Comparison of ENCODE assay signal across 1 cellular context in the genomic region with DNA sequence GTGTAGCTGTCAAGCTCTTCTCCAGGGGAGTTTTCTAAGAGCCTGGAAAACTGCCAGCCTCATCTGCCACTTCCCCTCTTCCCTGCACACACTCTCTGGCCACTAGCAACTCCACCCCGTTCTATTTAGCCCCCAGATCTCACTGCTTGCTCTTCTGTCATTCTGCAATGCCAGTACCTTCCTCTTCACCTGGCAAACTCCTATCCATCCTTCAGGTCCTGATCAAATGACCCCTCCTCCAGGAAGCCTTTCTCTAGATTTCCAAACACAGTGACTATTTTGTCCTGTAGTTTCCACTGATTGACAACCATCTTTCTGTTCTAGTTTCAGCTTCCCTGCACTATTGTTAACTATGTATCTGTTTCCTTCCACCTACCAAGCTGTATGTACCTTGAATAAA.
TF ChIP-seq lines count a peak whose summit lies in the region.

No MANE protein-coding gene starts in this region.

TF ChIP-seq in HepG2, 621 proteins besides CTCF, POLR2A, EP300 and RAD21 (continued from another document):
- TF ChIP-seq, protein P1, sequence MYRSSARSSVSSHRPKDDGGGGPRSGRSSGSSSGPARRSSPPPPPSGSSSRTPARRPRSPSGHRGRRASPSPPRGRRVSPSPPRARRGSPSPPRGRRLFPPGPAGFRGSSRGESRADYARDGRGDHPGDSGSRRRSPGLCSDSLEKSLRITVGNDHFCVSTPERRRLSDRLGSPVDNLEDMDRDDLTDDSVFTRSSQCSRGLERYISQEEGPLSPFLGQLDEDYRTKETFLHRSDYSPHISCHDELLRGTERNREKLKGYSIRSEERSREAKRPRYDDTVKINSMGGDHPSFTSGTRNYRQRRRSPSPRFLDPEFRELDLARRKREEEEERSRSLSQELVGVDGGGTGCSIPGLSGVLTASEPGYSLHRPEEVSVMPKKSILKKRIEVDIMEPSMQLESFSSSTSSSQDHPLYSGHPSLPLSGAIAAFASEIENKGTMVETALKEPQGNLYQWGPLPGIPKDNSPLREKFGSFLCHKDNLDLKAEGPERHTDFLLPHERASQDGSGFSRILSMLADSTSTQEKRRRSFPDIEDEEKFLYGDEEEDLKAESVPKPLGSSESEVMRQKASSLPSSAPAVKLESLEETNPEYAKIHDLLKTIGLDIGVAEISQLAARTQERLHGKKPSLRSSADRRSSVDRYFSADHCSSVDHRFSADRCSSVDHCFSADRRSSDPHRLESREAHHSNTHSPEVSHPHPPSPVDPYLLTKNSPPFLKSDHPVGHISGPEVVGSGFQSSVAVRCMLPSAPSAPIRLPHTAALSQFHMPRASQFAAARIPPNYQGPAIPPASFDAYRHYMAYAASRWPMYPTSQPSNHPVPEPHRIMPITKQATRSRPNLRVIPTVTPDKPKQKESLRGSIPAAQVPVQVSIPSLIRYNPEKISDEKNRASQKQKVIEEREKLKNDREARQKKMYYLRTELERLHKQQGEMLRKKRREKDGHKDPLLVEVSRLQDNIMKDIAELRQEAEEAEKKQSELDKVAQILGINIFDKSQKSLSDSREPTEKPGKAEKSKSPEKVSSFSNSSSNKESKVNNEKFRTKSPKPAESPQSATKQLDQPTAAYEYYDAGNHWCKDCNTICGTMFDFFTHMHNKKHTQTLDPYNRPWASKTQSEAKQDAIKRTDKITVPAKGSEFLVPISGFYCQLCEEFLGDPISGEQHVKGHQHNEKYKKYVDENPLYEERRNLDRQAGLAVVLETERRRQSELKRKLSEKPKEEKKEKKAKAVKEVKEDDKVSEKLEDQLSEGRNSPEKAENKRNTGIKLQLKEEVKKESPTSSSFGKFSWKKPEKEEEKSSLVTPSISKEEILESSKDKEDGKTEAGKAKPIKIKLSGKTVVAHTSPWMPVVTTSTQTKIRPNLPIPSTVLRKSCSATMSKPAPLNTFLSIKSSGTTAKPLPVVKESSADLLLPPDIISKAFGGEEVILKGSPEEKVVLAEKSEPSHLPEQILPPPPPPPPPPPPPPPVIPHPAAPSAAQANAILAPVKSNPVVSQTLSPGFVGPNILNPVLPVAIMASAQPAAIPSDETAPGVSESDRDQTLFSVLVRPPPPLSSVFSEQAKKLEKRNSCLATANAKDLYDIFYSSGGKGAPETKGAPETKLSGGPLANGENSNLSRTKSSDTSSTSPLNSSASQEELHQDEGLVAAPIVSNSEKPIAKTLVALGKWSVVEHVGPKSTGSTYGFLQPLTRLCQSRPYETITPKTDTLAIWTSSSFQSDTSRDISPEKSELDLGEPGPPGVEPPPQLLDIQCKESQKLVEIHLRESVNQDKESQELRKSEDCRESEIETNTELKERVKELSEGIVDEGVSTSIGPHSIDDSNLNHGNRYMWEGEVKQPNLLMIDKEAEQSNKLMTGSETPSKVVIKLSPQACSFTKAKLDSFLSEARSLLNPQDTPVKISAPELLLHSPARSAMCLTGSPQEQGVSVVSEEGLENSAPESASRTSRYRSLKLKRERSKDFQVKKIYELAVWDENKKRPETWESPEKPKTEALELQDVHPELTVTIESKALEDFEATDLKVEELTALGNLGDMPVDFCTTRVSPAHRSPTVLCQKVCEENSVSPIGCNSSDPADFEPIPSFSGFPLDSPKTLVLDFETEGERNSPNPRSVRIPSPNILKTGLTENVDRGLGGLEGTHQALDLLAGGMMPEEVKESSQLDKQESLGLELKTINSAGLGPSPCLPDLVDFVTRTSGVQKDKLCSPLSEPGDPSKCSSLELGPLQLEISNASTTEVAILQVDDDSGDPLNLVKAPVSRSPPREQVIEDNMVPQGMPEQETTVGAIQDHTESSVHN (CRISPR knock-in tag; IDR thresholded peaks at IDR 0.05): no peak
- TF ChIP-seq HMG20B (CRISPR knock-in tag; conservative IDR thresholded peaks at IDR 0.05) (no peak), CEBPB (IDR thresholded peaks at IDR 0.05; ENCODE audit: borderline replicate concordance, low read depth, low read length) (no peak), MED13 (CRISPR knock-in tag; IDR thresholded peaks at IDR 0.05) (no peak), TSC22D2 (CRISPR knock-in tag; IDR thresholded peaks at IDR 0.05; ENCODE audit: borderline replicate concordance) (no peak), ZNF138 (CRISPR knock-in tag; IDR thresholded peaks at IDR 0.05; ENCODE audit: low read depth) (no peak), FOXK1 (CRISPR knock-in tag; IDR thresholded peaks at IDR 0.05; ENCODE audit: borderline replicate concordance, low read depth) (no peak), ARID2 (CRISPR knock-in tag; IDR thresholded peaks at IDR 0.05; ENCODE audit: borderline replicate concordance) (no peak), AHR (CRISPR knock-in tag; IDR thresholded peaks at IDR 0.05) (no peak), ZNF724P (CRISPR knock-in tag; IDR thresholded peaks at IDR 0.05; ENCODE audit: borderline replicate concordance) (no peak)
- TF ChIP-seq, protein P2, sequence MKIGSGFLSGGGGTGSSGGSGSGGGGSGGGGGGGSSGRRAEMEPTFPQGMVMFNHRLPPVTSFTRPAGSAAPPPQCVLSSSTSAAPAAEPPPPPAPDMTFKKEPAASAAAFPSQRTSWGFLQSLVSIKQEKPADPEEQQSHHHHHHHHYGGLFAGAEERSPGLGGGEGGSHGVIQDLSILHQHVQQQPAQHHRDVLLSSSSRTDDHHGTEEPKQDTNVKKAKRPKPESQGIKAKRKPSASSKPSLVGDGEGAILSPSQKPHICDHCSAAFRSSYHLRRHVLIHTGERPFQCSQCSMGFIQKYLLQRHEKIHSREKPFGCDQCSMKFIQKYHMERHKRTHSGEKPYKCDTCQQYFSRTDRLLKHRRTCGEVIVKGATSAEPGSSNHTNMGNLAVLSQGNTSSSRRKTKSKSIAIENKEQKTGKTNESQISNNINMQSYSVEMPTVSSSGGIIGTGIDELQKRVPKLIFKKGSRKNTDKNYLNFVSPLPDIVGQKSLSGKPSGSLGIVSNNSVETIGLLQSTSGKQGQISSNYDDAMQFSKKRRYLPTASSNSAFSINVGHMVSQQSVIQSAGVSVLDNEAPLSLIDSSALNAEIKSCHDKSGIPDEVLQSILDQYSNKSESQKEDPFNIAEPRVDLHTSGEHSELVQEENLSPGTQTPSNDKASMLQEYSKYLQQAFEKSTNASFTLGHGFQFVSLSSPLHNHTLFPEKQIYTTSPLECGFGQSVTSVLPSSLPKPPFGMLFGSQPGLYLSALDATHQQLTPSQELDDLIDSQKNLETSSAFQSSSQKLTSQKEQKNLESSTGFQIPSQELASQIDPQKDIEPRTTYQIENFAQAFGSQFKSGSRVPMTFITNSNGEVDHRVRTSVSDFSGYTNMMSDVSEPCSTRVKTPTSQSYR (CRISPR knock-in tag; IDR thresholded peaks at IDR 0.05; ENCODE audit: borderline replicate concordance): no peak
- TF ChIP-seq, protein P3, sequence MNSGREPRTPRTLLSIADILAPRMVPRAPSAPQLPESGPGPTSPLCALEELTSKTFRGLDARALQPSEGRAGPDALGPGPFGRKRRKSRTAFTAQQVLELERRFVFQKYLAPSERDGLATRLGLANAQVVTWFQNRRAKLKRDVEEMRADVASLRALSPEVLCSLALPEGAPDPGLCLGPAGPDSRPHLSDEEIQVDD (CRISPR knock-in tag; IDR thresholded peaks at IDR 0.05; ENCODE audit: borderline replicate concordance): no peak
- TF ChIP-seq, protein P4, sequence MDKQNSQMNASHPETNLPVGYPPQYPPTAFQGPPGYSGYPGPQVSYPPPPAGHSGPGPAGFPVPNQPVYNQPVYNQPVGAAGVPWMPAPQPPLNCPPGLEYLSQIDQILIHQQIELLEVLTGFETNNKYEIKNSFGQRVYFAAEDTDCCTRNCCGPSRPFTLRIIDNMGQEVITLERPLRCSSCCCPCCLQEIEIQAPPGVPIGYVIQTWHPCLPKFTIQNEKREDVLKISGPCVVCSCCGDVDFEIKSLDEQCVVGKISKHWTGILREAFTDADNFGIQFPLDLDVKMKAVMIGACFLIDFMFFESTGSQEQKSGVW (CRISPR knock-in tag; IDR thresholded peaks at IDR 0.05; ENCODE audit: borderline replicate concordance): no peak
- TF ChIP-seq, protein P5, sequence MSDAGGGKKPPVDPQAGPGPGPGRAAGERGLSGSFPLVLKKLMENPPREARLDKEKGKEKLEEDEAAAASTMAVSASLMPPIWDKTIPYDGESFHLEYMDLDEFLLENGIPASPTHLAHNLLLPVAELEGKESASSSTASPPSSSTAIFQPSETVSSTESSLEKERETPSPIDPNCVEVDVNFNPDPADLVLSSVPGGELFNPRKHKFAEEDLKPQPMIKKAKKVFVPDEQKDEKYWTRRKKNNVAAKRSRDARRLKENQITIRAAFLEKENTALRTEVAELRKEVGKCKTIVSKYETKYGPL (CRISPR knock-in tag; IDR thresholded peaks at IDR 0.05): no peak
